ENCODE assay signal across 1 cellular context in the genomic region with DNA sequence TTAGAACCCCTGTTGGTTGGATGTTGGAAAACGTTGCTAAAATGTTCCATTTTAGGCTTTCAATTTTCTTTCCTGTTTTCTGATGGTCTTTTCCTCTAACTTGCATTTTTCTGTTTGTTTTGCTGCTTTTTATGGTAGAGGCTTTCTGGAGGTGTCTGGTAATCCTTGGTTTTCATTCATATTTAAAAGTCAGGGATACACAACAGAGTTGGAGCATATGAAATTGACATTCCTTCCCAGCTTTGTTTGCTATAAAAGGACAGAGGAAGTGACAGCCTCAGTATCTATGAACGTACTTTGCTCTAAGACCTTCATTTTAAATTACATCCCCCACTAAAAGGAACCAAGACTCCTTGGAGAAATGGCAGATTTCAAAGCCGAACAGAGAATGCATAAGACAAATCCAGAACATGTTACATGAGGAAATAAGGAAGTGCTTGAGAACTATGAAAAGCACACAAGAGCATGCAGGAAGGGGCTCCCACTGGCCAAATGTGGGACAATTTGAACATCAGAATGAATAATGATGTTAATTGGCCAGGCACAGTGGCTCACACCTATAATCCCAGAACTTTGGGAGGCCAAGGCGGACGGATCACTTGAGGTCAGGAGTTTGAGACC.
TF ChIP-seq lines count a peak whose summit lies in the region.

No MANE protein-coding gene starts in this region.

TF ChIP-seq in K562, 482 proteins besides CTCF, POLR2A, EP300 and RAD21:
- TF ChIP-seq ZKSCAN8 (CRISPR knock-in tag; IDR thresholded peaks at IDR 0.05) (no peak), SPI1 (IDR thresholded peaks at IDR 0.05; ENCODE audit: borderline replicate concordance, low read depth, low read length) (peak; percentile 53), FOXM1 (IDR thresholded peaks at IDR 0.05; ENCODE audit: low read depth) (no peak), FOXM1 (CRISPR knock-in tag; IDR thresholded peaks at IDR 0.05; ENCODE audit: low read depth) (no peak), CHCHD3 (CRISPR knock-in tag; IDR thresholded peaks at IDR 0.05) (no peak)
